Comparison of ENCODE assay signal across 1 cellular context in the genomic region with DNA sequence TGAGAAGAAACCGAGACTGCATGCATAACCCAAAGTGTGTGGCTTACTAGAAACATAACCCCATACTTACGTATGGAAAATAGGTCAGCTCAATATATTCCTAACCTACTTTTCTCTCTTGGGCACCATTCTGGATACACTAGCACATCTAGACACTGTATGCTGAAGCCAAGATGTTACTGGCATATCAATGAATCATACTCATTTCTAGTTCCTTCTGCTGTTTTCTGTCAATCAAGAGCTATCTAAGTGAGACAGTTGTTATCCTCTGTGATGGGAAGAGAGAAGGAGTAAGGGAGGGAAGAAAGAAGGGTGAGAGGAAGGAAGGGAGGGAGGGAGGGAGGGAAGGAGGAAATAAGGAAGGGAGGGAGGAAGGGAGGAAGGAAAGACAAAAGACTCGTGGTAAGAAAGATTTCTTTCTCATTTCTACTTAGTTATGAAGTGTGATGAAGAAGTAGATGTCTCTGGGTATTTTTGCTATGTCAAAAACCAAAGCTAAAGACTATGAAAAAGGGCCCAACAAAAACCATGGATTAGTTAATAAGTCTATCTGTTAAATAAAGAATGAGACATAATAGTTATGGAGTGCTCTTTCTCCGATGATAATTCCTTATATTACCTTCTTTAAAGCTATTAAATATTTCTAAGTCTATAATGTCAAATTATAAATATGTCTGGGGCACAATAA.
TF ChIP-seq lines count a peak whose summit lies in the region.

No MANE protein-coding gene starts in this region.

TF ChIP-seq in K562, 482 proteins besides CTCF, POLR2A, EP300 and RAD21 (continued from another document):
- TF ChIP-seq, protein P1, sequence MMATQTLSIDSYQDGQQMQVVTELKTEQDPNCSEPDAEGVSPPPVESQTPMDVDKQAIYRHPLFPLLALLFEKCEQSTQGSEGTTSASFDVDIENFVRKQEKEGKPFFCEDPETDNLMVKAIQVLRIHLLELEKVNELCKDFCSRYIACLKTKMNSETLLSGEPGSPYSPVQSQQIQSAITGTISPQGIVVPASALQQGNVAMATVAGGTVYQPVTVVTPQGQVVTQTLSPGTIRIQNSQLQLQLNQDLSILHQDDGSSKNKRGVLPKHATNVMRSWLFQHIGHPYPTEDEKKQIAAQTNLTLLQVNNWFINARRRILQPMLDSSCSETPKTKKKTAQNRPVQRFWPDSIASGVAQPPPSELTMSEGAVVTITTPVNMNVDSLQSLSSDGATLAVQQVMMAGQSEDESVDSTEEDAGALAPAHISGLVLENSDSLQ (IDR thresholded peaks at IDR 0.05), result peak; percentile 75; the same call in 1 of the 2 replicates
- TF ChIP-seq DMBX1 (CRISPR knock-in tag; IDR thresholded peaks at IDR 0.05; ENCODE audit: borderline replicate concordance) (no peak), PCBP1 (IDR thresholded peaks at IDR 0.05; ENCODE audit: low read depth, low read length, poor library complexity, severe bottlenecking) (peak; percentile 43), HMG20B (CRISPR knock-in tag; IDR thresholded peaks at IDR 0.05) (no peak), MEIS2 (IDR thresholded peaks at IDR 0.05; ENCODE audit: partially characterized antibody) (peak; percentile 42), ATF2 (CRISPR knock-in tag; IDR thresholded peaks at IDR 0.05) (no peak), POLR2B (IDR thresholded peaks at IDR 0.05; ENCODE audit: low read depth, partially characterized antibody) (no peak)
- TF ChIP-seq, protein P2, sequence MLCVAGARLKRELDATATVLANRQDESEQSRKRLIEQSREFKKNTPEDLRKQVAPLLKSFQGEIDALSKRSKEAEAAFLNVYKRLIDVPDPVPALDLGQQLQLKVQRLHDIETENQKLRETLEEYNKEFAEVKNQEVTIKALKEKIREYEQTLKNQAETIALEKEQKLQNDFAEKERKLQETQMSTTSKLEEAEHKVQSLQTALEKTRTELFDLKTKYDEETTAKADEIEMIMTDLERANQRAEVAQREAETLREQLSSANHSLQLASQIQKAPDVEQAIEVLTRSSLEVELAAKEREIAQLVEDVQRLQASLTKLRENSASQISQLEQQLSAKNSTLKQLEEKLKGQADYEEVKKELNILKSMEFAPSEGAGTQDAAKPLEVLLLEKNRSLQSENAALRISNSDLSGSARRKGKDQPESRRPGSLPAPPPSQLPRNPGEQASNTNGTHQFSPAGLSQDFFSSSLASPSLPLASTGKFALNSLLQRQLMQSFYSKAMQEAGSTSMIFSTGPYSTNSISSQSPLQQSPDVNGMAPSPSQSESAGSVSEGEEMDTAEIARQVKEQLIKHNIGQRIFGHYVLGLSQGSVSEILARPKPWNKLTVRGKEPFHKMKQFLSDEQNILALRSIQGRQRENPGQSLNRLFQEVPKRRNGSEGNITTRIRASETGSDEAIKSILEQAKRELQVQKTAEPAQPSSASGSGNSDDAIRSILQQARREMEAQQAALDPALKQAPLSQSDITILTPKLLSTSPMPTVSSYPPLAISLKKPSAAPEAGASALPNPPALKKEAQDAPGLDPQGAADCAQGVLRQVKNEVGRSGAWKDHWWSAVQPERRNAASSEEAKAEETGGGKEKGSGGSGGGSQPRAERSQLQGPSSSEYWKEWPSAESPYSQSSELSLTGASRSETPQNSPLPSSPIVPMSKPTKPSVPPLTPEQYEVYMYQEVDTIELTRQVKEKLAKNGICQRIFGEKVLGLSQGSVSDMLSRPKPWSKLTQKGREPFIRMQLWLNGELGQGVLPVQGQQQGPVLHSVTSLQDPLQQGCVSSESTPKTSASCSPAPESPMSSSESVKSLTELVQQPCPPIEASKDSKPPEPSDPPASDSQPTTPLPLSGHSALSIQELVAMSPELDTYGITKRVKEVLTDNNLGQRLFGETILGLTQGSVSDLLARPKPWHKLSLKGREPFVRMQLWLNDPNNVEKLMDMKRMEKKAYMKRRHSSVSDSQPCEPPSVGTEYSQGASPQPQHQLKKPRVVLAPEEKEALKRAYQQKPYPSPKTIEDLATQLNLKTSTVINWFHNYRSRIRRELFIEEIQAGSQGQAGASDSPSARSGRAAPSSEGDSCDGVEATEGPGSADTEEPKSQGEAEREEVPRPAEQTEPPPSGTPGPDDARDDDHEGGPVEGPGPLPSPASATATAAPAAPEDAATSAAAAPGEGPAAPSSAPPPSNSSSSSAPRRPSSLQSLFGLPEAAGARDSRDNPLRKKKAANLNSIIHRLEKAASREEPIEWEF (CRISPR knock-in tag; IDR thresholded peaks at IDR 0.05), result no peak
